Comparison of ENCODE assay signal across 14 cellular contexts in the genomic region with DNA sequence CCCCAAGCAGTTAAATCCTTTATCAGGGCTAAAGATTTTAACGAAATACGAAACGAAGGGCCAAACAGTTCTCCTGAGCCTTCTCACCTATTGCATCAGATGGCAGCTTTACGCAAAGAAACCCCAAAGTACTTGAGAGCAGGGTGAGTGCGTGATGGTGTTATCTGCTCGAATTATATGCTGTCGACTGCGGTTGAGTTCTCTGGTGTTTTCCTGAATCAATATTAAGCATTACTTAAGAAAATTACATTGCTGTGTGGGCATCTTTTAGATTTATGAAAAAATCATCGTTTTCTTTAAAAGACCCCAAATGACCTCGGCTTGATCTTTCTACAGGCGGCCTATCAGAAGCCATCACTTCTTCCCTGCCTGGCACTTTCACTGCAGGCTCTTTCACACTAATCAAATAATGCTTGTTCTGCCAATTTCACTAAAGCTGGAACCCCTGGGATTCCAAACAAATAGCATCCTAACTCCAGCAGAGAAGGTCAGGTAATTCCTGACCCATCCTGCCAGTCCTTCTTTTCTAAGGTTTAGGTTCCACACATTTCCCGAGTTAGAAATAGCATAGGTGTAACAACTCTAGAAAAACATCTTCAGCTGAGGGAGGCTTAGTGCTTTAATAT. TPM values are rescaled to one million over a fixed set of nuclear protein-coding genes. Genes with fewer than 3 reads are reported as not detected.
DNase-seq lines count a peak whose midpoint lies in the region; ATAC-seq and TF ChIP-seq lines count a peak whose summit lies in the region.
"Had no signal": no experiment of that assay in that cellular context is flagged by ENCODE, and none has a peak within 500 bp of the region (broad histone marks: within the 10 kb centered on the region; RNA-seq: fewer than 3 reads in every experiment).

No MANE protein-coding gene starts in this region.

- CTCF ChIA-PET in activated CD4-positive, alpha-beta T cell treated with anti-CD3 and anti-CD28 coated beads, Interleukin-2, amount 10 ng/mL, durations not matched to agents 7 days and 5 days (lab: Charles Lee) = no interaction called here

- peaks cover 53% of the 10 kb centered on the region for H3K27me3 Mint-ChIP-seq in activated CD4-positive, alpha-beta T cell treated with anti-CD3 and anti-CD28 coated beads, Interleukin-2, amount 10 ng/mL, durations not matched to agents 24 days and 14 days
- H3K27me3 Mint-ChIP-seq in activated CD4-positive, alpha-beta T cell treated with anti-CD3 and anti-CD28 coated beads, Interleukin-2, amount 10 ng/mL, durations not matched to agents 7 days and 5 days = peaks cover 40% of the 10 kb centered on the region
- H3K27me3 Mint-ChIP-seq in chondrocyte (ENCODE audit: low read depth) = peaks cover 49% of the 10 kb centered on the region

- POLR2A ChIA-PET in activated CD4-positive, alpha-beta T cell treated with anti-CD3 and anti-CD28 coated beads, Interleukin-2, amount 10 ng/mL, durations not matched to agents 7 days and 5 days (lab: Charles Lee) = no interaction called here

- no peak for ATAC-seq in right cardiac atrium
- ATAC-seq: HepG2 had no signal

- TF ChIP-seq POLR2A in stomach (IDR thresholded peaks at IDR 0.05) = no peak

- 32% methylated on average over 12 of the region's 12 CpGs for WGBS in right cardiac atrium
- WGBS in stomach, 5 donors = 18 to 44% (median 27%) methylated on average over 12 of the region's 12 CpGs

- H3K27me3 ChIP-seq in right cardiac atrium (ENCODE audit: control insufficient read depth, insufficient read depth) (no peaks in the 10 kb centered on the region), stomach (peaks cover 0 to 50% (median 30%) of the 10 kb centered on the region in 3 donors)

- no peak overlapping the region for H3K27ac ChIP-seq in right cardiac atrium (ENCODE audit: low read length)
- no peak overlapping the region for H3K27ac ChIP-seq in stomach
- H3K27ac ChIP-seq: hepatocyte had no signal

- no peaks in the 10 kb centered on the region for H3K9me3 ChIP-seq in right cardiac atrium (ENCODE audit: control insufficient read depth, low read length)
- no peaks in the 10 kb centered on the region for H3K9me3 ChIP-seq in stomach

- H3K36me3 Mint-ChIP-seq in activated CD4-positive, alpha-beta T cell treated with anti-CD3 and anti-CD28 coated beads, Interleukin-2, amount 10 ng/mL, durations not matched to agents 24 days and 14 days (ENCODE audit: low read depth) = peaks cover 2% of the 10 kb centered on the region
- H3K36me3 Mint-ChIP-seq in activated CD4-positive, alpha-beta T cell treated with anti-CD3 and anti-CD28 coated beads, Interleukin-2, amount 10 ng/mL, durations not matched to agents 7 days and 5 days (ENCODE audit: low read depth) = no peaks in the 10 kb centered on the region
- no peaks in the 10 kb centered on the region for H3K36me3 Mint-ChIP-seq in chondrocyte (ENCODE audit: low read depth)

- no peak for DNase-seq in activated CD4-positive, alpha-beta T cell treated with anti-CD3 and anti-CD28 coated beads, Interleukin-2, amount 10 ng/mL, durations not matched to agents 24 days and 14 days
- no peak for DNase-seq in activated CD4-positive, alpha-beta T cell treated with anti-CD3 and anti-CD28 coated beads, Interleukin-2, amount 10 ng/mL, durations not matched to agents 7 days and 5 days
- peak; percentile 45 for DNase-seq in NCI-H524 treated with DMSO at 0.1 percent for 48 hours (lab: John Stamatoyannopoulos, UW)
- no peak for DNase-seq in right cardiac atrium
- no peak for DNase-seq in stomach
- DNase-seq in middle frontal gyrus (ENCODE audit: extremely low spot score, low spot score) = no peak
- no peak for DNase-seq in activated gamma-delta T cell treated with Interleukin-2 at 50 U/mL for 16 hours
- DNase-seq in chondrocyte (ENCODE audit: low spot score) = no peak
- DNase-seq: amniotic stem cell; effector memory CD4-positive, alpha-beta T cell; NK-92 treated with Interleukin-12 subunit alpha and Interleukin-12 subunit beta, amount 100 ng/mL, for 24 hours; stimulated activated CD4-positive, alpha-beta T cell treated with anti-CD3 and anti-CD28 coated beads, Interleukin-12 subunit alpha, Interleukin-12 subunit beta, amount 100 ng/mL, for 4 hours had no signal

- no peaks in the 10 kb centered on the region for H3K9me3 Mint-ChIP-seq in activated CD4-positive, alpha-beta T cell treated with anti-CD3 and anti-CD28 coated beads, Interleukin-2, amount 10 ng/mL, durations not matched to agents 24 days and 14 days
- H3K9me3 Mint-ChIP-seq in activated CD4-positive, alpha-beta T cell treated with anti-CD3 and anti-CD28 coated beads, Interleukin-2, amount 10 ng/mL, durations not matched to agents 7 days and 5 days = no peaks in the 10 kb centered on the region
- H3K9me3 Mint-ChIP-seq in chondrocyte (ENCODE audit: low read depth) = no peaks in the 10 kb centered on the region

- peaks cover 4% of the 10 kb centered on the region for H3K4me1 Mint-ChIP-seq in activated CD4-positive, alpha-beta T cell treated with anti-CD3 and anti-CD28 coated beads, Interleukin-2, amount 10 ng/mL, durations not matched to agents 24 days and 14 days
- peaks cover 4% of the 10 kb centered on the region for H3K4me1 Mint-ChIP-seq in activated CD4-positive, alpha-beta T cell treated with anti-CD3 and anti-CD28 coated beads, Interleukin-2, amount 10 ng/mL, durations not matched to agents 7 days and 5 days
- H3K4me1 Mint-ChIP-seq in chondrocyte (ENCODE audit: low read depth) = peaks cover 12% of the 10 kb centered on the region

- TF ChIP-seq EP300 in stomach (IDR thresholded peaks at IDR 0.05) = no peak

- H3K4me3 ChIP-seq in right cardiac atrium (ENCODE audit: low read length) = peak overlapping the region; percentile 40
- H3K4me3 ChIP-seq in stomach = peak overlapping the region; percentile 50 to 59 (median 56)
- H3K4me3 ChIP-seq: hepatocyte had no signal

- TF ChIP-seq CTCF in stomach (IDR thresholded peaks at IDR 0.05) (no peak), chondrocyte (IDR thresholded peaks at IDR 0.05) (no peak)

- no peak overlapping the region for H3K27ac Mint-ChIP-seq in activated CD4-positive, alpha-beta T cell treated with anti-CD3 and anti-CD28 coated beads, Interleukin-2, amount 10 ng/mL, durations not matched to agents 24 days and 14 days
- no peak overlapping the region for H3K27ac Mint-ChIP-seq in activated CD4-positive, alpha-beta T cell treated with anti-CD3 and anti-CD28 coated beads, Interleukin-2, amount 10 ng/mL, durations not matched to agents 7 days and 5 days
- H3K27ac Mint-ChIP-seq in chondrocyte (ENCODE audit: unreplicated experiment) = no peak overlapping the region

- H3K4me1 ChIP-seq in right cardiac atrium (ENCODE audit: control insufficient read depth, insufficient read depth, low read length) (no peaks in the 10 kb centered on the region), stomach (peaks cover 5 to 37% (median 15%) of the 10 kb centered on the region in 4 donors)

- peak overlapping the region; percentile 86 for H3K4me3 Mint-ChIP-seq in activated CD4-positive, alpha-beta T cell treated with anti-CD3 and anti-CD28 coated beads, Interleukin-2, amount 10 ng/mL, durations not matched to agents 24 days and 14 days
- no peak overlapping the region for H3K4me3 Mint-ChIP-seq in activated CD4-positive, alpha-beta T cell treated with anti-CD3 and anti-CD28 coated beads, Interleukin-2, amount 10 ng/mL, durations not matched to agents 7 days and 5 days
- no peak overlapping the region for H3K4me3 Mint-ChIP-seq in chondrocyte (ENCODE audit: unreplicated experiment)

- no peaks in the 10 kb centered on the region for H3K36me3 ChIP-seq in stomach

- intact Hi-C loops in activated CD4-positive, alpha-beta T cell treated with anti-CD3 and anti-CD28 coated beads, Interleukin-2, amount 10 ng/mL, durations not matched to agents 24 days and 14 days (cut with micrococcal nuclease) = no loop called here
- intact Hi-C loops in right cardiac atrium (cut with DNase I) = no loop called here
- intact Hi-C loops in stomach (cut with DNase I; ENCODE audit: low total_unique reads) = no loop called here

RNA-seq across cellular contexts. Expression of a gene that starts 1.7 kb away (rescaled TPM):
- total RNA-seq in activated CD4-positive, alpha-beta T cell treated with anti-CD3 and anti-CD28 coated beads, Interleukin-2, amount 10 ng/mL, durations not matched to agents 24 days and 14 days = 0.54 and 0.77 TPM in 2 replicates
- total RNA-seq in activated CD4-positive, alpha-beta T cell treated with anti-CD3 and anti-CD28 coated beads, Interleukin-2, amount 10 ng/mL, durations not matched to agents 7 days and 5 days = not detected
- total RNA-seq in right cardiac atrium (10 to 100 TPM in 3 of 4 donors, 1 to 10 TPM in 1; 5.5 to 16.7 (median 14.8) TPM), stomach (1 to 10 TPM in 1 of 5 donors, under 1 TPM in 3, not detected in 1; 0.58 to 6.1 (median 0.91) TPM), chondrocyte (0.17 to 0.36 TPM (median 0.31 TPM) in 3 replicates)
- polyA plus RNA-seq in right cardiac atrium (9.3 TPM), stomach (1 to 10 TPM in 2 of 3 donors, under 1 TPM in 1; 0.95 to 2.7 (median 2.3) TPM)
- total RNA-seq: HepG2 had no signal
- polyA plus RNA-seq: hepatocyte, HepG2 had no signal
